In the genomic region with DNA sequence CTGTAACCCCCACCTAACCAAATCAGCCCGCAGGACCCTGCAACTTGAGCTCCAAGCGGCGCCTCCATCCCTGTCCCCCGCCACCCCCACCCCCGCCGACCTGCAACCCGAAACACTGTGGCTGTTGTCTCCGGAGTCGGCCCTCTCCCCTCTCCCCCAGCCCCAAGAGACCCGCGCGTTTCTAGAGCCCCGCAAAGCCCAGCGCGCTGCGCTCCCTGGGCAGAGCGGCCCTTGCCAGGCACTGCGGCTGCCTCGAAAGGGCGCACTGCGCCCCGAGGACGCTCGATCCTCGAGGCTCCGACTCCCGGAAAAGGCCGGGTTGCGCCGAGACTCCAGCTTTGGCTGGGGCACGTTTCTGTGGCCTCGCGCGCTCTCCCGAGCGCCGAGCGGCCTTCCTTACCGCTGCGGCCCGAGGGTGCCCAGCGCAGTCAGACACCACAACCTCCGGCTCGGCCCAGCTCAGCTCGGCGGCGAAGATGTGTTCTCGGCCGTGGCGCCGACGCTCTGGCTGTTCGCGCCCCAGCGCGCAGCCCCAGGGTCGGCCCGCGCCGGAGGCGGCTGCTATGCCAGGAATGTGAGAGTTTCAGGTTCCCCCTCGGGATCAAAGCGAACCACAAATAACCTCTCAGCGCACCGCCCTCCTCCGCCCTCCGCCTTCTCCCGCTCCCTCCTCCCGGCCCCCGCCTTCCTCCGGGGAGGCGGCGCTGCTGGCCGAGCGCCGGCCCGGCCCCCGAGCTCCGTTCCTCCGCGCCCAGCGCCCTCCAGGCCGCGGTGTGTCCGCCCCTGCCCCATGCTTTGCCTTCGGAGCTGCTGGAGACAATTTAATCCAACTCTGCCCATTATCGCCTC, we compare ENCODE assay signal across 8 cellular contexts. TPM values are rescaled to one million over a fixed set of nuclear protein-coding genes. Genes with fewer than 3 reads are reported as not detected.
DNase-seq lines count a peak whose midpoint lies in the region; FAIRE-seq and TF ChIP-seq lines count a peak whose summit lies in the region.

TSS of gene AMOTL2 (minus strand) at position 506 of the 849 bp plus-strand sequence. CDS start 3,014 bp downstream, outside the sequence.

- peak within 1 kb of the TSS; percentile 90 for H2AFZ ChIP-seq in keratinocyte (ENCODE audit: control insufficient read depth, low read length)

- peaks cover 52% of the 10 kb centered on the region for H3K79me2 ChIP-seq in keratinocyte (ENCODE audit: control insufficient read depth, insufficient read depth, low read length)

- H3K4me2 ChIP-seq in keratinocyte (ENCODE audit: control insufficient read depth, extremely low read depth, insufficient read depth, low read depth, low read length) = peak within 1 kb of the TSS; percentile 96

- H3K27me3 ChIP-seq in SJSA1 (replicated peaks) (no peaks in the 10 kb centered on the region), keratinocyte (ENCODE audit: control insufficient read depth, extremely low read depth, insufficient read depth, low read length) (no peaks in the 10 kb centered on the region), skeletal muscle tissue (ENCODE audit: control insufficient read depth in 3 of 3, insufficient read depth in 3 of 3, low read length in 3 of 3) (no peaks in the 10 kb centered on the region)

- DNase-seq in activated CD4-positive, alpha-beta T cell treated with anti-CD3 and anti-CD28 coated beads for 48 hours = peak; percentile 43
- DNase-seq in activated CD4-positive, alpha-beta T cell treated with anti-CD3 and anti-CD28 coated beads, Interleukin-2, amount 50 U/mL, for 4 hours = no peak
- DNase-seq in HuH-7 (ENCODE audit: low spot score) (peak; percentile 97), SJSA1 (ENCODE audit: low read depth in 1 of 2, low spot score in 2 of 2) (peak; percentile 92 to 97), coronary artery (ENCODE audit: low spot score) (peak; percentile 91), keratinocyte (ENCODE audit: low read depth, low spot score) (no peak), GDM1 (lab: John Stamatoyannopoulos, UW) (no peak)

- FAIRE-seq in keratinocyte (lab: Jason Lieb, UNC) = peak; percentile 60

- peaks cover 2% of the 10 kb centered on the region for H3K9me1 ChIP-seq in keratinocyte (ENCODE audit: control insufficient read depth, extremely low read depth, insufficient read depth, low read length)

- H3K9me3 ChIP-seq in SJSA1 (replicated peaks) (peaks cover 3% of the 10 kb centered on the region; the same call in 1 of the 2 replicates), keratinocyte (ENCODE audit: control insufficient read depth, low read depth, low read length) (no peaks in the 10 kb centered on the region), skeletal muscle tissue (ENCODE audit: control insufficient read depth in 3 of 3, low read length in 3 of 3) (no peaks in the 10 kb centered on the region)

- H3K27ac ChIP-seq in SJSA1 (peak within 1 kb of the TSS; percentile 100), coronary artery (peak within 1 kb of the TSS; percentile 93 to 97), keratinocyte (ENCODE audit: control insufficient read depth, insufficient read depth, low read length) (peak within 1 kb of the TSS; percentile 92), skeletal muscle tissue (ENCODE audit: low read depth, low read length) (peak within 1 kb of the TSS; percentile 97)

- TF ChIP-seq CTCF in coronary artery (IDR thresholded peaks at IDR 0.05) (no peak), keratinocyte (optimal IDR thresholded peaks at IDR 0.05 in 1 of 3, IDR thresholded peaks at IDR 0.05 in 1 of 3, conservative IDR thresholded peaks at IDR 0.05 in 1 of 3; ENCODE audit: extremely low read depth in 1 of 3, insufficient read depth in 2 of 3, low read length in 3 of 3) (no peak)

- H4K20me1 ChIP-seq in keratinocyte (ENCODE audit: control insufficient read depth, extremely low read depth, insufficient read depth, low read length) = peaks cover 32% of the 10 kb centered on the region

- peak within 1 kb of the TSS; percentile 92 for H3K9ac ChIP-seq in keratinocyte (ENCODE audit: control insufficient read depth, extremely low read depth, insufficient read depth, low read length)
- peak within 1 kb of the TSS; percentile 96 to 99 (median 98) for H3K9ac ChIP-seq in skeletal muscle tissue (ENCODE audit: low read depth in 1 of 3, low read length in 3 of 3)

- H3K36me3 ChIP-seq in SJSA1 = peaks cover 49% of the 10 kb centered on the region
- peaks cover 25 to 41% of the 10 kb centered on the region in 2 experiments for H3K36me3 ChIP-seq in keratinocyte (ENCODE audit: control insufficient read depth in 2 of 2, extremely low read depth in 1 of 2, insufficient read depth in 2 of 2, low read length in 2 of 2)
- H3K36me3 ChIP-seq in skeletal muscle tissue (ENCODE audit: control insufficient read depth in 3 of 3, insufficient read depth in 3 of 3, low read length in 3 of 3) = peaks cover 20 to 27% (median 27%) of the 10 kb centered on the region in 3 donors

- dilution Hi-C loops in keratinocyte (cut with MboI; ENCODE audit: extremely low pct_ligation_motif_present, low sequenced_read_pairs) = no loop called here

- H3K4me3 ChIP-seq in SJSA1 (peak within 1 kb of the TSS; percentile 99), coronary artery (peak within 1 kb of the TSS; percentile 95), keratinocyte (ENCODE audit: control insufficient read depth in 2 of 3, extremely low read depth in 1 of 3, insufficient read depth in 2 of 3, low read depth in 1 of 3, low read length in 3 of 3) (peak within 1 kb of the TSS; percentile 67 to 99 (median 97)), skeletal muscle tissue (ENCODE audit: low read length in 3 of 3) (peak within 1 kb of the TSS; percentile 86 to 88 (median 87))

- H3K4me1 ChIP-seq in SJSA1 (replicated peaks) (peaks cover 46% of the 10 kb centered on the region), keratinocyte (ENCODE audit: control insufficient read depth, extremely low read depth, insufficient read depth, low read length) (peaks cover 72% of the 10 kb centered on the region), skeletal muscle tissue (ENCODE audit: control insufficient read depth in 3 of 3, insufficient read depth in 3 of 3, low read length in 3 of 3) (peaks cover 47 to 76% (median 65%) of the 10 kb centered on the region in 3 donors)

RNA-seq across cellular contexts. Expression of gene AMOTL2, which starts in this region (rescaled TPM):
- total RNA-seq in SJSA1 (2014; rRNA removed; shearing (Covaris generic)) = 86.3 and 142 TPM in 2 replicates
- 39.8 to 57.2 TPM (median 45.6 TPM) in 3 replicates for polyA plus RNA-seq in keratinocyte
- polyA plus RNA-seq in keratinocyte (2011; ENCODE audit: low read depth) = 52.7 TPM
- 30.8 and 32.5 TPM in 2 replicates for polyA plus RNA-seq in keratinocyte (2011; cell fraction: cytosol; rRNA removed)
- polyA plus RNA-seq in keratinocyte (2011; cell fraction: nucleus; rRNA removed) = 88.6 and 88.9 TPM in 2 replicates
- 44.4 and 81.4 TPM in 2 replicates for polyA plus RNA-seq in keratinocyte (2012; ENCODE audit: low replicate concordance)
- 49.8 to 105 TPM (median 62.0 TPM) in 3 replicates for polyA minus RNA-seq in keratinocyte
- polyA minus RNA-seq in keratinocyte (2011; cell fraction: cytosol; rRNA and poly(A)+ RNA removed) = 64.5 TPM
- 82.0 and 84.4 TPM in 2 replicates for polyA minus RNA-seq in keratinocyte (2011; cell fraction: nucleus; rRNA and poly(A)+ RNA removed)
- 56.9 TPM for total RNA-seq in skeletal muscle tissue

Comparison
In these comparisons a context has a peak if more than half of its experiments do, and no peak if none do; other contexts are left out.
1. DNase-seq: peak in activated CD4-positive, alpha-beta T cell treated with anti-CD3 and anti-CD28 coated beads for 48 hours (single experiment), HuH-7 (single experiment), SJSA1 (2 of 2) and coronary artery (single experiment); none in activated CD4-positive, alpha-beta T cell treated with anti-CD3 and anti-CD28 coated beads, Interleukin-2, amount 50 U/mL, for 4 hours (0 of 2), keratinocyte (single experiment) and GDM1 (single experiment).
2. Peak in every context shown above with its lines, with median percentiles within 50 percentile points of each other: H3K27ac ChIP-seq and H3K4me3 ChIP-seq.